ENCODE assay signal across 8 cellular contexts in the genomic region with DNA sequence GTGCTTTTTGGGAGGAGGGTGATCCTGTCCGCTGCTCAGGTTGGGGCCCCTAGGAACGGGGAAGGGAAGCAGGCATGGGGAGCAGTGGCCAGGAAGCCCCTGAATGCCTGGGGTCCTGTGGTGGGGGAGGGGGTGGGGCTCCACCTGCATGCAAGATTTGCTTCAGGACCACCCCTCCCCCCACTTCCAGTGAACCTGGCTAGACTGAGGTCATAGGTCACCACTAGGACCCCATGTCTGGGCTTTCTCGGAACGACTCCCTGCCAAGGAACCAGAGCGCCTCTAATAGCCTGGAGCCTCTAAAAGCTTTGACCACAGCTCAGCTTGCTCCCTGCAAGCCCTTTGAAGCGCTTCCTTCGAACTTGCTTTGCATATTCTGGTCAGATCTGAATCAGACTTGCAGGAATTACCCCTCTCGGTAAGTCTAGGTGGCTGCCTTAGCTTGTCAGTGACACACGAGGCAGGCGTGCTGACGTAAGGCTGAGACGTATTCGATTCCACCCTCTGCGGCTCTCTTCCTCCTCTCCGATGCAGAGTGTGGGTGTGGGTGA. TPM values are rescaled to one million over a fixed set of nuclear protein-coding genes. Genes with fewer than 3 reads are reported as not detected.
DNase-seq lines count a peak whose midpoint lies in the region; ATAC-seq and TF ChIP-seq lines count a peak whose summit lies in the region.

No MANE protein-coding gene starts in this region.

- no peaks in the 10 kb centered on the region for H3F3A ChIP-seq in OCI-LY1 (ENCODE audit: insufficient read depth, low read length)

- TF ChIP-seq CTCF in OCI-LY1 (IDR thresholded peaks at IDR 0.05; ENCODE audit: low read length): no peak
- TF ChIP-seq CTCF in fibroblast of pulmonary artery (IDR thresholded peaks at IDR 0.05; ENCODE audit: low read length, missing control alignments): no peak

- no peak overlapping the region for H3K27ac ChIP-seq in OCI-LY1 (ENCODE audit: low read depth, low read length, poor library complexity, severe bottlenecking)
- H3K27ac ChIP-seq in skeletal muscle tissue (ENCODE audit: low read depth, low read length): peak overlapping the region; percentile 96

- H3K4me1 ChIP-seq in OCI-LY1 (ENCODE audit: insufficient read depth, low read length, severe bottlenecking): peaks cover 17% of the 10 kb centered on the region
- peaks cover 67 to 75% (median 74%) of the 10 kb centered on the region in 3 donors for H3K4me1 ChIP-seq in skeletal muscle tissue (ENCODE audit: control insufficient read depth in 3 of 3, insufficient read depth in 3 of 3, low read length in 3 of 3)

- H3K4me2 ChIP-seq in OCI-LY1 (ENCODE audit: low read length): 0 out of 2 replicates have a peak overlapping the region, but pooled peaks have one; percentile 7

- H3K9ac ChIP-seq in OCI-LY1 (ENCODE audit: low read length) (no peak overlapping the region), skeletal muscle tissue (ENCODE audit: low read depth in 1 of 3, low read length in 3 of 3) (peak overlapping the region; percentile 57 to 77 (median 73))

- no peaks in the 10 kb centered on the region for H3K9me3 ChIP-seq in OCI-LY1 (ENCODE audit: low read length)
- H3K9me3 ChIP-seq in skeletal muscle tissue (ENCODE audit: control insufficient read depth in 3 of 3, low read length in 3 of 3): no peaks in the 10 kb centered on the region

- no peaks in the 10 kb centered on the region for H3K79me2 ChIP-seq in OCI-LY1 (ENCODE audit: insufficient read depth, low read length)

- no peaks in the 10 kb centered on the region for H4K20me1 ChIP-seq in OCI-LY1 (ENCODE audit: insufficient read depth, low read length)

- H3K27me3 ChIP-seq in OCI-LY1 (ENCODE audit: insufficient read depth, low read length): peaks cover 8% of the 10 kb centered on the region; the same call in 1 of the 2 replicates
- H3K27me3 ChIP-seq in skeletal muscle tissue (ENCODE audit: control insufficient read depth in 3 of 3, insufficient read depth in 3 of 3, low read length in 3 of 3): no peaks in the 10 kb centered on the region

- peak; percentile 54 for ATAC-seq in GM18519 (IDR thresholded peaks at IDR 0.05; ENCODE audit: low FRiP score, unreplicated experiment)
- peak; percentile 57 for ATAC-seq in HG02798 (IDR thresholded peaks at IDR 0.05; ENCODE audit: poor library complexity, unreplicated experiment)

- H3K36me3 ChIP-seq in OCI-LY1 (ENCODE audit: insufficient read depth, low read length) (no peaks in the 10 kb centered on the region), skeletal muscle tissue (ENCODE audit: control insufficient read depth in 3 of 3, insufficient read depth in 3 of 3, low read length in 3 of 3) (peaks cover 6 to 14% (median 11%) of the 10 kb centered on the region in 3 donors)

- H3K4me3 ChIP-seq in OCI-LY1 (ENCODE audit: low read depth, low read length, poor library complexity, severe bottlenecking) (no peak overlapping the region), fibroblast of pulmonary artery (replicated peaks; ENCODE audit: low read depth, low read length) (peak overlapping the region; percentile 90), skeletal muscle tissue (ENCODE audit: low read length in 3 of 3) (peak overlapping the region in 2 of 3 donors; percentile 13 to 56)

- H3K9me2 ChIP-seq in OCI-LY1 (ENCODE audit: low read depth, low read length): no peaks in the 10 kb centered on the region

- no peak overlapping the region for H2AFZ ChIP-seq in OCI-LY1 (ENCODE audit: low read length)

- peak; percentile 84 for DNase-seq in activated T-cell treated with anti-CD3 and anti-CD28 coated beads for 4 hours
- peak; percentile 75 for DNase-seq in fibroblast of pulmonary artery (ENCODE audit: low read depth)
- no peak for DNase-seq in NCI-H1048 (lab: John Stamatoyannopoulos, UW)
- no peak for DNase-seq in HuH-7.5 (ENCODE audit: low spot score)

RNA-seq across cellular contexts. Expression of a gene that starts 3.6 kb away (rescaled TPM):
- total RNA-seq in skeletal muscle tissue: 15.7 TPM

RNA-seq across cellular contexts. Expression of a gene that starts 22.2 kb away (rescaled TPM):
- 15.1 TPM for total RNA-seq in skeletal muscle tissue

Comparison
In these comparisons a context has a peak if more than half of its experiments do, and no peak if none do; other contexts are left out.
1. DNase-seq: peak in activated T-cell treated with anti-CD3 and anti-CD28 coated beads for 4 hours (single experiment) and fibroblast of pulmonary artery (single experiment); none in NCI-H1048 (single experiment) and HuH-7.5 (single experiment).